23 cellular contexts compared by ENCODE assay signal in the genomic region with DNA sequence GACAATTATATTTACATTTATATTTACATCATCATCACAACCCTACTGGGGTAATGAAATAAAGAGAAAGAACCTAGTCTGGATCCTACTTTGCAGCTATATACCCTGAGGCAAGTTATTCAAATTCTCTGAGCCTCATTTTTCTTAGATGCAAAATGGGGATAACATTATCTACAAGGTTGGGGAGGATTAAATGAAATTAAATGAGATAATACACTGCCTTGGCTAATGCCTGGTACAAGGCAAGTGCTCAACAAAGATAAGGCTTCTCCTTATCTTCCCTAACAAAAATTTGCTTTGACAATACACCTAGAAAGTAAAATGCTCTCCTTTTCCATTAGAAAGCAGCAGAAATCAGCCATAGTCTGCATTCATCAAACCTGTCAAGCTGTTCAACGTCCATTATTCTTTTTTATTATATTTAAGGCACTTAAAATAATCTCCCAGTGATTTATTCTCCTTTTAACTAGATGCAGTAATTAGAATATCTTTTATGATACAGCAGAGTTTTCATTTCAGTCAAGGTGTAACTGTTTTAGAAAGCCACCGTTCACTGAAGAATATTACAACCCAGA.
"Had no signal": no experiment of that assay in that cellular context is flagged by ENCODE, and none has a peak within 500 bp of the region (broad histone marks: within the 10 kb centered on the region; RNA-seq: fewer than 3 reads in every experiment).

No MANE protein-coding gene starts in this region.

- H3K4me1 ChIP-seq: thyroid gland had no signal

- FAIRE-seq: endometrium, frontal cortex, keratinocyte had no signal

- H3K36me3 ChIP-seq: lower lobe of right lung, ovary, sigmoid colon, stomach, thyroid gland, vagina had no signal

- ATAC-seq: effector memory CD8-positive, alpha-beta T cell; left ventricle myocardium superior; lower lobe of right lung; naive thymus-derived CD8-positive, alpha-beta T cell; psoas muscle; right cardiac atrium; stimulated activated effector memory CD8-positive, alpha-beta T cell treated with anti-CD3 and anti-CD28 coated beads, Interleukin-12 subunit alpha, Interleukin-12 subunit beta, amount 100 ng/mL, for 72 hours had no signal

- H3K9me3 ChIP-seq: lower lobe of right lung, ovary, psoas muscle, sigmoid colon, thyroid gland, vagina had no signal

- H3K27me3 ChIP-seq: ovary, sigmoid colon, stomach, thyroid gland, vagina had no signal

- H3K4me3 ChIP-seq: lower lobe of right lung, ovary, psoas muscle, sigmoid colon, stomach, thyroid gland, vagina had no signal

- H3K27ac ChIP-seq: lower lobe of right lung, ovary, psoas muscle, sigmoid colon, stomach, thyroid gland, vagina had no signal

- DNase-seq: effector memory CD8-positive, alpha-beta T cell; hypothalamus; left ventricle myocardium superior; lower lobe of right lung; naive thymus-derived CD8-positive, alpha-beta T cell; nephron progenitor cell; occipital lobe; ovary; posterior cingulate gyrus; psoas muscle; right cardiac atrium; sigmoid colon; stimulated activated CD4-positive, alpha-beta T cell treated with anti-CD3 and anti-CD28 coated beads, Interleukin-2, amount 100 ng/mL, for 24 hours; stimulated activated CD4-positive, alpha-beta T cell treated with anti-CD3 and anti-CD28 coated beads, Interleukin-4, amount 100 ng/mL, for 24 hours; stimulated activated naive CD4-positive, alpha-beta T cell treated with Interleukin-2 at 50 U/mL for 16 hours; stomach; thyroid gland; trophoblast cell had no signal
